ENCODE assay signal across 14 cellular contexts in the genomic region with DNA sequence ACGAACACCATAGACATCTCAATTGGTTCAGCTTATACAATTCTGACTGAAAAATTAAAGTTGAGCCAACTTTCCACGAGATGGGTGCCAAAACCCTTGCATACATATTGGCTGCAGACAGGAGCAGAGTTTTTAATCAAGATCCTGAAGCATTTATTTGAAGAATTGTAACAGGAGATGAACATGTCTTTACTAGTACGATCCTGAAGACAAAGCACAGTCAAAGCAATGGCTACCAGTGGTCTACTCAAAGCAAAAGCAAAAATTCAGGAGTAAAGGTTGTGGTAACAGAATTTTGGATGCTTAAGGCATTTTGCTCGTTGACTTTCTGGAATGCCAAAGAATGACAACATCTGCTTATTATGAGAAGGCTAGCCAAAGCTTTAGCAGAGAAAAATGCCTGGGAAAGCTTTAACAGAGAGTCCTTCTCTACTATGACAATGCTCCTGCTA. TPM values are rescaled to one million over a fixed set of nuclear protein-coding genes. Genes with fewer than 3 reads are reported as not detected.
DNase-seq lines count a peak whose midpoint lies in the region; ATAC-seq and TF ChIP-seq lines count a peak whose summit lies in the region.
"Had no signal": no experiment of that assay in that cellular context is flagged by ENCODE, and none has a peak within 500 bp of the region (broad histone marks: within the 10 kb centered on the region; RNA-seq: fewer than 3 reads in every experiment).

No MANE protein-coding gene starts in this region.

- peak overlapping the region; percentile 64 to 70 for H3K27ac ChIP-seq in ascending aorta
- H3K27ac ChIP-seq in prostate gland, result no peak overlapping the region
- H3K27ac ChIP-seq: KMS-11 had no signal

- H3K27ac Mint-ChIP-seq in Caco-2 (ENCODE audit: unreplicated experiment), result no peak overlapping the region
- H3K27ac Mint-ChIP-seq: activated naive CD4-positive, alpha-beta T cell treated with anti-CD3 and anti-CD28 coated beads, Interleukin-2, amount 50 U/mL, for 72 hours had no signal

- no peaks in the 10 kb centered on the region for H3K9me3 Mint-ChIP-seq in Caco-2 (ENCODE audit: unreplicated experiment)
- H3K9me3 Mint-ChIP-seq: CD4-positive, alpha-beta T cell had no signal

- H3K4me1 ChIP-seq in ascending aorta (peaks cover 0 to 10% of the 10 kb centered on the region in 2 donors), prostate gland (replicated peaks) (no peaks in the 10 kb centered on the region), Caco-2 (no peaks in the 10 kb centered on the region)

- H3K27me3 Mint-ChIP-seq in Caco-2 (ENCODE audit: insufficient read depth, unreplicated experiment), result no peaks in the 10 kb centered on the region
- H3K27me3 Mint-ChIP-seq: CD4-positive, alpha-beta T cell had no signal

- H3K4me3 ChIP-seq in ascending aorta, result peak overlapping the region in 1 of 2 donors; percentile 47
- H3K4me3 ChIP-seq in prostate gland, result no peak overlapping the region
- H3K4me3 ChIP-seq in Caco-2 (ENCODE audit: low read depth, low read length), result no peak overlapping the region

- H3K27me3 ChIP-seq in ascending aorta (no peaks in the 10 kb centered on the region), prostate gland (replicated peaks; ENCODE audit: insufficient read depth) (no peaks in the 10 kb centered on the region), Caco-2 (replicated peaks; ENCODE audit: control insufficient read depth, insufficient read depth, low read length) (no peaks in the 10 kb centered on the region)

- 15% methylated on average over 4 of the region's 4 CpGs for WGBS in prostate gland

- no peak for TF ChIP-seq POLR2A in prostate gland (IDR thresholded peaks at IDR 0.05)

- CTCF ChIA-PET in Caco-2 (lab: Charles Lee), result no interaction called here
- CTCF ChIA-PET in GM10248 (lab: Yijun Ruan, JAX), result interaction anchor here (1.2 to 1.4 kb wide), 2 partner anchors 43 to 71 kb away, joined by 3 read pairs; no protein-coding TSS in a partner anchor

- ATAC-seq in HG03097 (IDR thresholded peaks at IDR 0.05; ENCODE audit: low FRiP score, unreplicated experiment), result no peak
- ATAC-seq: activated naive CD4-positive, alpha-beta T cell treated with anti-CD3 and anti-CD28 coated beads, Interleukin-2, amount 50 U/mL, for 72 hours had no signal

- TF ChIP-seq CTCF in ascending aorta (IDR thresholded peaks at IDR 0.05), result no peak
- no peak for TF ChIP-seq CTCF in prostate gland (IDR thresholded peaks at IDR 0.05)
- TF ChIP-seq CTCF in Caco-2 (IDR thresholded peaks at IDR 0.05; ENCODE audit: insufficient read depth in 1 of 2, low read depth in 1 of 2, low read length in 1 of 2, severe bottlenecking in 1 of 2, unreplicated experiment in 1 of 2), result no peak
- no peak for TF ChIP-seq CTCF in GM10248 (IDR thresholded peaks at IDR 0.05; ENCODE audit: control extremely low read depth, extremely low read depth, low read depth, missing control alignments)

- peaks cover 7% of the 10 kb centered on the region for H3K4me1 Mint-ChIP-seq in Caco-2 (ENCODE audit: low read depth, unreplicated experiment)

- no peaks in the 10 kb centered on the region for H3K36me3 Mint-ChIP-seq in Caco-2 (ENCODE audit: insufficient read depth, unreplicated experiment)

- H3K4me3 Mint-ChIP-seq in Caco-2 (ENCODE audit: unreplicated experiment), result no peak overlapping the region
- H3K4me3 Mint-ChIP-seq: CD4-positive, alpha-beta T cell; nephron progenitor cell had no signal

- H3K9me3 ChIP-seq in ascending aorta (no peaks in the 10 kb centered on the region), prostate gland (no peaks in the 10 kb centered on the region), Caco-2 (no peaks in the 10 kb centered on the region)

- H3K36me3 ChIP-seq in ascending aorta, result no peaks in the 10 kb centered on the region
- no peaks in the 10 kb centered on the region for H3K36me3 ChIP-seq in prostate gland
- no peaks in the 10 kb centered on the region for H3K36me3 ChIP-seq in Caco-2 (ENCODE audit: control insufficient read depth, insufficient read depth, low read length)

- DNase-seq in AG20443 (ENCODE audit: low spot score), result peak; percentile 47
- no peak for DNase-seq in ascending aorta (ENCODE audit: low spot score in 2 of 2)
- DNase-seq in globus pallidus (ENCODE audit: low spot score), result peak; percentile 47
- DNase-seq in prostate gland (ENCODE audit: low spot score), result peak; percentile 21
- no peak for DNase-seq in Caco-2
- no peak for DNase-seq in DMS79 treated with DMSO at 0.1 percent for 48 hours (lab: John Stamatoyannopoulos, UW)
- DNase-seq in GM10248 (ENCODE audit: extremely low spot score), result no peak
- DNase-seq: activated CD4-positive, alpha-beta T cell treated with anti-CD3 and anti-CD28 coated beads, Interleukin-2, amount 50 U/mL, for 1 hour; CD4-positive, alpha-beta T cell; NCI-H510A; nephron progenitor cell had no signal

- no TSS peak for BruUV-seq in Caco-2 (replicated peaks; lab: Mats Ljungman, UMichigan)

- POLR2A ChIA-PET in Caco-2 (lab: Charles Lee) (no interaction called here), GM10248 (lab: Yijun Ruan, JAX) (no interaction called here)

- intact Hi-C loops in ascending aorta (cut with DNase I), result no loop called here
- intact Hi-C loops in prostate gland (cut with DNase I), result no loop called here
- intact Hi-C loops in Caco-2 (cut with micrococcal nuclease; ENCODE audit: unreplicated experiment), result no loop called here

RNA-seq across cellular contexts. Expression of a gene that starts 20.7 kb away (rescaled TPM):
- total RNA-seq in ascending aorta (24.3 TPM), prostate gland (10 to 100 TPM; 21.6 to 34.6 TPM), Caco-2 (2022) (31.1 and 32.2 TPM in 2 replicates)

Comparison
In these comparisons a context has a peak if more than half of its experiments do, and no peak if none do; other contexts are left out.
1. DNase-seq: peak in AG20443 (single experiment), globus pallidus (single experiment) and prostate gland (single experiment); none in ascending aorta (0 of 2), Caco-2 (0 of 2), DMS79 treated with DMSO at 0.1 percent for 48 hours (single experiment) and GM10248 (single experiment).
2. H3K27ac ChIP-seq: peak in ascending aorta (2 of 2); none in prostate gland (0 of 2).